In genomic region chr11:87548797-87549196, GRCh38 we compare ENCODE assay signal across 28 cellular contexts.
"Had no signal": no experiment of that assay in that cellular context is flagged by ENCODE, and none has a peak within 500 bp of the region (broad histone marks: within the 10 kb centered on the region; RNA-seq: fewer than 3 reads in every experiment).

No MANE protein-coding gene starts in this region.

- ATAC-seq: effector memory CD8-positive, alpha-beta T cell; esophagus mucosa; foreskin keratinocyte; gastrocnemius medialis; gastroesophageal sphincter; heart left ventricle; heart right ventricle had no signal

- H3K27me3 ChIP-seq: colonic mucosa, dorsolateral prefrontal cortex, esophagus muscularis mucosa, esophagus squamous epithelium, foreskin keratinocyte, gastrocnemius medialis, gastroesophageal sphincter, heart left ventricle, heart right ventricle had no signal

- FAIRE-seq: colon, endometrium, endothelial cell of umbilical vein, frontal cortex had no signal

- H3K27ac ChIP-seq: colonic mucosa, coronary artery, dorsolateral prefrontal cortex, epithelial cell of prostate, esophagus muscularis mucosa, esophagus squamous epithelium, foreskin keratinocyte, gastrocnemius medialis, gastroesophageal sphincter, heart left ventricle, heart right ventricle had no signal

- DNase-seq: colonic mucosa; cortex of kidney; dermis blood vessel endothelial cell; dorsolateral prefrontal cortex; effector CD4-positive, alpha-beta T cell; effector CD8-positive, alpha-beta T cell; effector memory CD4-positive, alpha-beta T cell; effector memory CD8-positive, alpha-beta T cell; endodermal cell; erythroblast; esophagus squamous epithelium; foreskin fibroblast; foreskin keratinocyte; foreskin melanocyte; gastrocnemius medialis; glutamatergic neuron; head of caudate nucleus; heart left ventricle; heart right ventricle had no signal

- H3K4me1 ChIP-seq: colonic mucosa, esophagus muscularis mucosa, esophagus squamous epithelium, foreskin keratinocyte, gastrocnemius medialis, gastroesophageal sphincter, heart left ventricle, heart right ventricle had no signal

- H3K36me3 ChIP-seq: colonic mucosa, esophagus muscularis mucosa, esophagus squamous epithelium, gastrocnemius medialis, gastroesophageal sphincter, heart left ventricle, heart right ventricle had no signal

- H3K9me3 ChIP-seq: colonic mucosa, gastrocnemius medialis had no signal

- H3K4me3 ChIP-seq: colonic mucosa, coronary artery, dorsolateral prefrontal cortex, esophagus muscularis mucosa, esophagus squamous epithelium, gastrocnemius medialis, gastroesophageal sphincter, heart left ventricle, heart right ventricle had no signal
